ENCODE assay signal across 8 cellular contexts in genomic region chr5:14144586-14145355, GRCh38. TPM values are rescaled to one million over a fixed set of nuclear protein-coding genes. Genes with fewer than 3 reads are reported as not detected.
DNase-seq lines count a peak whose midpoint lies in the region; ATAC-seq and TF ChIP-seq lines count a peak whose summit lies in the region.

No MANE protein-coding gene starts in this region.

- H3K4me1 ChIP-seq in SJSA1 (replicated peaks) = peaks cover 47% of the 10 kb centered on the region
- H3K4me1 ChIP-seq in hepatocyte (ENCODE audit: insufficient read depth) = peaks cover 33% of the 10 kb centered on the region

- in situ Hi-C loops in KBM-7 (cut with MboI; ENCODE audit: low pct_unique_long_range_greater_than_20kb, low sequenced_read_pairs) (no loop called here), astrocyte of the cerebellum (cut with HindIII; ENCODE audit: low sequenced_read_pairs) (loop anchor here (10.0 kb wide), 1 partner anchor 50 kb away; no protein-coding TSS in a partner anchor)

- H4K20me1 ChIP-seq in hepatocyte (ENCODE audit: insufficient read depth, poor library complexity, severe bottlenecking) = peaks cover 50% of the 10 kb centered on the region

- peak; percentile 80 for DNase-seq in KBM-7
- DNase-seq in SJSA1 (ENCODE audit: low read depth in 1 of 2, low spot score in 2 of 2) = peak; percentile 65 to 78
- no peak for DNase-seq in astrocyte of the cerebellum (ENCODE audit: low read depth)
- peak; percentile 83 for DNase-seq in hepatocyte (ENCODE audit: low spot score)
- DNase-seq in renal cortical epithelial cell (ENCODE audit: low read depth) = peak; percentile 79
- DNase-seq in NCI-H1048 (lab: John Stamatoyannopoulos, UW) = no peak

- H3K9me3 ChIP-seq in SJSA1 (replicated peaks) (no peaks in the 10 kb centered on the region), hepatocyte (ENCODE audit: low read depth) (no peaks in the 10 kb centered on the region)

- TF ChIP-seq CTCF in astrocyte of the cerebellum (IDR thresholded peaks at IDR 0.05; ENCODE audit: low read depth, low read length, missing control alignments) = no peak
- TF ChIP-seq CTCF in hepatocyte (IDR thresholded peaks at IDR 0.05; ENCODE audit: poor library complexity) = no peak

- peak overlapping the region; percentile 94 for H3K4me2 ChIP-seq in hepatocyte

- H3K36me3 ChIP-seq in SJSA1 = peaks cover 40% of the 10 kb centered on the region
- H3K36me3 ChIP-seq in hepatocyte (replicated peaks; ENCODE audit: insufficient read depth, low read depth) = no peaks in the 10 kb centered on the region

- H3K27me3 ChIP-seq in SJSA1 (replicated peaks) (no peaks in the 10 kb centered on the region), hepatocyte (no peaks in the 10 kb centered on the region)

- H3K4me3 ChIP-seq in GM08714 (ENCODE audit: low read length) = peak overlapping the region; percentile 99
- peak overlapping the region; percentile 97 for H3K4me3 ChIP-seq in SJSA1
- H3K4me3 ChIP-seq in astrocyte of the cerebellum (ENCODE audit: low read depth, low read length) = peak overlapping the region; percentile 83
- H3K4me3 ChIP-seq in hepatocyte = peak overlapping the region; percentile 80

- H3K9me2 ChIP-seq in hepatocyte (replicated peaks; ENCODE audit: insufficient read depth) = no peaks in the 10 kb centered on the region

- peak; percentile 43 for ATAC-seq in GM21825 (IDR thresholded peaks at IDR 0.05; ENCODE audit: unreplicated experiment)

- peak overlapping the region; percentile 82 for H3K27ac ChIP-seq in SJSA1
- H3K27ac ChIP-seq in hepatocyte = peak overlapping the region; percentile 93

- H2AFZ ChIP-seq in hepatocyte = peak overlapping the region; percentile 41

- peaks cover 54% of the 10 kb centered on the region for H3K79me2 ChIP-seq in hepatocyte

- WGBS in hepatocyte (ENCODE audit: low lambda C conversion rate, missing lambda C conversion rate) = under 1% methylated on average over 28 of the region's 84 CpGs

RNA-seq across cellular contexts. Expression of gene TRIO, which starts 1.6 kb away (rescaled TPM):
- total RNA-seq in SJSA1 (2014; rRNA removed; shearing (Covaris generic)) = 62.2 and 99.6 TPM in 2 replicates
- total RNA-seq in hepatocyte = 63.0 and 78.2 TPM in 2 replicates
- polyA plus RNA-seq in hepatocyte = 18.5 and 25.6 TPM in 2 replicates
- 205 and 408 TPM in 2 replicates for total RNA-seq in renal cortical epithelial cell

Comparison
In these comparisons a context has a peak if more than half of its experiments do, and no peak if none do; other contexts are left out.
1. DNase-seq: peak in KBM-7 (single experiment), SJSA1 (2 of 2), hepatocyte (single experiment) and renal cortical epithelial cell (single experiment); none in astrocyte of the cerebellum (single experiment) and NCI-H1048 (single experiment).
2. Peak in every context shown above with its lines, with median percentiles within 50 percentile points of each other: H3K4me3 ChIP-seq.